ENCODE assay signal across 8 cellular contexts in genomic region chr3:127817331-127817821, GRCh38. TPM values are rescaled to one million over a fixed set of nuclear protein-coding genes. Genes with fewer than 3 reads are reported as not detected.
DNase-seq lines count a peak whose midpoint lies in the region; ATAC-seq, FAIRE-seq and TF ChIP-seq lines count a peak whose summit lies in the region.

No MANE protein-coding gene starts in this region.

- H3K9me3 Mint-ChIP-seq in activated CD8-positive, alpha-beta T cell treated with anti-CD3 and anti-CD28 coated beads, Interleukin-2, amount 10 ng/mL, durations not matched to agents 7 days and 5 days (ENCODE audit: insufficient read depth), result no peaks in the 10 kb centered on the region

- DNase-seq in ELF-1 (ENCODE audit: low read depth, low spot score) (peak; percentile 16), Panc1 (ENCODE audit: low read depth, low spot score) (peak; percentile 85), fibroblast of pulmonary artery (ENCODE audit: low read depth) (peak; percentile 54), pancreas (no peak), NCI-H748 (lab: John Stamatoyannopoulos, UW; ENCODE audit: unreplicated experiment) (no peak), GF-D8 (lab: John Stamatoyannopoulos, UW) (no peak)
- DNase-seq in activated CD8-positive, alpha-beta T cell treated with anti-CD3 and anti-CD28 coated beads, Interleukin-2, amount 10 ng/mL, durations not matched to agents 7 days and 5 days, result no peak

- no peak for FAIRE-seq in pancreas (lab: Jason Lieb, UNC)

- no peaks in the 10 kb centered on the region for H3K36me3 ChIP-seq in Panc1 (ENCODE audit: control insufficient read depth, insufficient read depth, low read length)
- H3K36me3 ChIP-seq in pancreas, result no peaks in the 10 kb centered on the region

- peak; percentile 31; the same call in 1 of the 2 replicates for ATAC-seq in Panc1
- peak in 3 of 4 donors; percentile 36 to 57 (median 52) for ATAC-seq in pancreas
- ATAC-seq in activated CD8-positive, alpha-beta T cell treated with anti-CD3 and anti-CD28 coated beads, Interleukin-2, amount 10 ng/mL, durations not matched to agents 7 days and 5 days, result no peak
- no peak for ATAC-seq in GM21529 (IDR thresholded peaks at IDR 0.05; ENCODE audit: unreplicated experiment)

- CTCF ChIA-PET in Panc1 (lab: Charles Lee), result no interaction called here
- CTCF ChIA-PET in activated CD8-positive, alpha-beta T cell treated with anti-CD3 and anti-CD28 coated beads, Interleukin-2, amount 10 ng/mL, durations not matched to agents 7 days and 5 days (lab: Charles Lee), result no interaction called here

- POLR2A ChIA-PET in Panc1 (lab: Charles Lee), result no interaction called here
- POLR2A ChIA-PET in activated CD8-positive, alpha-beta T cell treated with anti-CD3 and anti-CD28 coated beads, Interleukin-2, amount 10 ng/mL, durations not matched to agents 7 days and 5 days (lab: Charles Lee), result no interaction called here

- WGBS in pancreas, 2 donors, result 70 to 73% methylated on average over 5 of the region's 5 CpGs

- no peak overlapping the region for H3K27ac ChIP-seq in Panc1 (ENCODE audit: low read length)
- H3K27ac ChIP-seq in pancreas, result no peak overlapping the region

- intact Hi-C loops in Panc1 (cut with micrococcal nuclease; ENCODE audit: unreplicated experiment), result no loop called here
- intact Hi-C loops in pancreas (cut with DNase I), result no loop called here

- H3K4me3 ChIP-seq in Panc1 (ENCODE audit: low read depth in 2 of 2, low read length in 2 of 2) (no peak overlapping the region), fibroblast of pulmonary artery (replicated peaks; ENCODE audit: low read depth, low read length) (no peak overlapping the region), pancreas (no peak overlapping the region)

- H3K27me3 ChIP-seq in Panc1 (ENCODE audit: control insufficient read depth, insufficient read depth, low read length), result peaks cover 11% of the 10 kb centered on the region
- no peaks in the 10 kb centered on the region for H3K27me3 ChIP-seq in pancreas

- no TSS peak for BruUV-seq in Panc1 (replicated peaks; lab: Mats Ljungman, UMichigan)

- TF ChIP-seq CTCF in Panc1 (IDR thresholded peaks at IDR 0.05) (no peak), fibroblast of pulmonary artery (IDR thresholded peaks at IDR 0.05; ENCODE audit: low read length, missing control alignments) (no peak), pancreas (IDR thresholded peaks at IDR 0.05) (no peak)

- in situ Hi-C loops in Panc1 (cut with HindIII; ENCODE audit: low pct_unique_long_range_greater_than_20kb, low sequenced_read_pairs), result no loop called here

- H3K4me1 ChIP-seq in Panc1 (ENCODE audit: control insufficient read depth, insufficient read depth, low read length), result no peaks in the 10 kb centered on the region
- H3K4me1 ChIP-seq in pancreas, result peaks cover 0 to 5% (median 0%) of the 10 kb centered on the region in 3 donors

- peaks cover 12% of the 10 kb centered on the region for H3K4me1 Mint-ChIP-seq in activated CD8-positive, alpha-beta T cell treated with anti-CD3 and anti-CD28 coated beads, Interleukin-2, amount 10 ng/mL, durations not matched to agents 7 days and 5 days (ENCODE audit: low read depth)

- no peak overlapping the region for H3K27ac Mint-ChIP-seq in activated CD8-positive, alpha-beta T cell treated with anti-CD3 and anti-CD28 coated beads, Interleukin-2, amount 10 ng/mL, durations not matched to agents 7 days and 5 days

- H3K27me3 Mint-ChIP-seq in activated CD8-positive, alpha-beta T cell treated with anti-CD3 and anti-CD28 coated beads, Interleukin-2, amount 10 ng/mL, durations not matched to agents 7 days and 5 days (ENCODE audit: low read depth), result peaks cover 43% of the 10 kb centered on the region

- no peak overlapping the region for H3K4me3 Mint-ChIP-seq in activated CD8-positive, alpha-beta T cell treated with anti-CD3 and anti-CD28 coated beads, Interleukin-2, amount 10 ng/mL, durations not matched to agents 7 days and 5 days

- H3K9me3 ChIP-seq in Panc1 (ENCODE audit: control insufficient read depth, insufficient read depth, low read depth, low read length), result no peaks in the 10 kb centered on the region
- no peaks in the 10 kb centered on the region for H3K9me3 ChIP-seq in pancreas

- H3K36me3 Mint-ChIP-seq in activated CD8-positive, alpha-beta T cell treated with anti-CD3 and anti-CD28 coated beads, Interleukin-2, amount 10 ng/mL, durations not matched to agents 7 days and 5 days (ENCODE audit: low read depth), result no peaks in the 10 kb centered on the region

RNA-seq across cellular contexts. Expression of gene MGLL, which starts 4.9 kb away (rescaled TPM):
- 2.1 TPM for total RNA-seq in Panc1 (2021; ENCODE audit: unreplicated experiment)
- polyA plus RNA-seq in Panc1 (2012; ENCODE audit: insufficient read length), result 2.4 TPM
- total RNA-seq in pancreas, result 10 to 100 TPM in 1 of 6 donors, 1 to 10 TPM in 5; 3.3 to 11.4 (median 7.5) TPM
- 1 to 10 TPM; 5.2 to 5.9 TPM for polyA plus RNA-seq in pancreas
- 1 to 10 TPM; 1.5 to 2.2 TPM for total RNA-seq in activated CD8-positive, alpha-beta T cell treated with anti-CD3 and anti-CD28 coated beads, Interleukin-2, amount 10 ng/mL, durations not matched to agents 7 days and 5 days

Comparison
In these comparisons a context has a peak if more than half of its experiments do, and no peak if none do; other contexts are left out.
1. DNase-seq: peak in ELF-1 (single experiment), Panc1 (single experiment) and fibroblast of pulmonary artery (single experiment); none in pancreas (0 of 6), NCI-H748 (single experiment), GF-D8 (single experiment) and activated CD8-positive, alpha-beta T cell treated with anti-CD3 and anti-CD28 coated beads, Interleukin-2, amount 10 ng/mL, durations not matched to agents 7 days and 5 days (single experiment).
2. ATAC-seq: peak in Panc1 (single experiment) and pancreas (3 of 4); none in activated CD8-positive, alpha-beta T cell treated with anti-CD3 and anti-CD28 coated beads, Interleukin-2, amount 10 ng/mL, durations not matched to agents 7 days and 5 days (single experiment) and GM21529 (single experiment).